ENCODE assay signal across 8 cellular contexts in the genomic region with DNA sequence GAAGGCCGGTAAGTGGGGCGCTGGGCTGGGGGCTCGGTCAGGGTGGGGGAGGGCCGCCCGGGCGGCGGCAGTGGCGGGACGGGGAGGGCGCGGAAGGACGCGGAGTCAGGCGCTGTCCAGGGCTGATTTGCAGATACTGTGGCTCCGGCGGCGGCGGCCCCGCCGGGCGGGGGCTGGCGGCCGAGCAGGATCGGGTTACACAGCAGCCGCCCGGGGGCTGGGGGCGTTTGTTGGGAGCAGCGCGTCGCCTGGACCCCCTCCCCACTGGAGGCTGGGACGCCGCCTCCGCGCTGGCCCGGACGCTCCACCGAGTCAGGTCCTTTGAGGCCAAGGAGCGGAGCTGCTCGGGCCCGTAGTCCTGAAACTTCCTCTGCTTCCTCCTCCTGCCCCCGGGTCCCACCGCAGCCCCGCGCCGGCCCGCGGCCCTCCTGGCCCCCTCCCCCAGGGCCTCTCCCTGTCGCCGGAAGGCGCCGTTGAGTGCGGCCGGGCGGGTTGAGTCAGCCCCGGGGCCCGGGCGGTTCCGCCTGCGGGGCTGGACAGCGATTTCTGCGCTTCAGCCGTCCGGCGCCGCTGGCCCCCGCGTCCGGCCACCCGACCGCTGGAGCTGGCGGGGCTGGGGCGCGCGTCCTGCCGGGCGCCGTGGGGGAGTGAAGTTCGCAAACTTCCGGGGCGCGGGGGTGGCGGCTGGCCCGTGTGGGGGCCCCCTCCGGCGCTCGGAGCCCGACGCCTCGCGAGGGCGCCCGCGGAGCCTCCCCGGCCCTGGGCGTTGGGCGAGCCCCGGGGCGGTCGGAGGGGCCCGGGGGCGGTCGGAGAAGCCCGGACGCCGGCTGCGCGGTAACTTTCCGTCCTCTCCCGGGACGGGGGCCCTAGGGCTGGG. TPM values are rescaled to one million over a fixed set of nuclear protein-coding genes. Genes with fewer than 3 reads are reported as not detected.
DNase-seq lines count a peak whose midpoint lies in the region; ATAC-seq and TF ChIP-seq lines count a peak whose summit lies in the region.

No MANE protein-coding gene starts in this region.

- no peaks in the 10 kb centered on the region for H3K79me1 ChIP-seq in H9 (ENCODE audit: insufficient read depth, low read depth, low read length, poor library complexity, severe bottlenecking)

- H3T11ph ChIP-seq in H9 (ENCODE audit: low read length): no peak overlapping the region

- H4K8ac ChIP-seq in H9 (replicated peaks; ENCODE audit: insufficient read length, low read depth, low read length): no peak overlapping the region

- no peaks in the 10 kb centered on the region for H4K20me1 ChIP-seq in H9 (ENCODE audit: control insufficient read depth, insufficient read depth, insufficient read length)

- DNase-seq in GM10248 (ENCODE audit: extremely low spot score) (peak; percentile 85), H9 (peak; percentile 87), LNCaP clone FGC (ENCODE audit: low read depth) (no peak), right lobe of liver (peak; percentile 74 to 83 (median 77)), NCI-H187 treated with DMSO at 0.1 percent for 48 hours (lab: John Stamatoyannopoulos, UW) (no peak)
- peak; percentile 92 for DNase-seq in activated CD4-positive, alpha-beta T cell treated with anti-CD3 and anti-CD28 coated beads, Interleukin-2, amount 10 ng/mL, durations not matched to agents 24 days and 14 days
- peak in 2 of 3 donors; percentile 39 to 58 for DNase-seq in stimulated activated CD4-positive, alpha-beta T cell treated with anti-CD3 and anti-CD28 coated beads, TNF-alpha, amount 100 ng/mL, for 1 hour (ENCODE audit: low read depth in 3 of 3, low spot score in 1 of 3)

- H3K4me1 ChIP-seq in H9 (ENCODE audit: insufficient read depth, low read length) (peaks cover 6% of the 10 kb centered on the region; the same call in 1 of the 2 replicates), right lobe of liver (peaks cover 0 to 17% (median 3%) of the 10 kb centered on the region in 4 donors)

- peaks cover 36 to 53% of the 10 kb centered on the region in 2 experiments for H3K4me1 Mint-ChIP-seq in H9
- H3K4me1 Mint-ChIP-seq in activated CD4-positive, alpha-beta T cell treated with anti-CD3 and anti-CD28 coated beads, Interleukin-2, amount 10 ng/mL, durations not matched to agents 24 days and 14 days: peaks cover 37% of the 10 kb centered on the region
- H3K4me1 Mint-ChIP-seq in dendritic cell treated with granulocyte-macrophage colony-stimulating factor and Interleukin-4, amounts not matched to agents 40 ng/mL and 50 ng/mL, for 4 days (ENCODE audit: low read depth): peaks cover 39% of the 10 kb centered on the region

- peak overlapping the region; percentile 97 to 99 for H3K4me3 Mint-ChIP-seq in H9
- H3K4me3 Mint-ChIP-seq in activated CD4-positive, alpha-beta T cell treated with anti-CD3 and anti-CD28 coated beads, Interleukin-2, amount 10 ng/mL, durations not matched to agents 24 days and 14 days: peak overlapping the region; percentile 98
- H3K4me3 Mint-ChIP-seq in dendritic cell treated with granulocyte-macrophage colony-stimulating factor and Interleukin-4, amounts not matched to agents 40 ng/mL and 50 ng/mL, for 4 days: peak overlapping the region; percentile 94

- H2BK5ac ChIP-seq in H9 (ENCODE audit: insufficient read length, low read length): no peak overlapping the region

- H3K9me3 Mint-ChIP-seq in H9: peaks cover 0 to 2% of the 10 kb centered on the region in 2 experiments; a peak in 2 of 5 replicates
- H3K9me3 Mint-ChIP-seq in activated CD4-positive, alpha-beta T cell treated with anti-CD3 and anti-CD28 coated beads, Interleukin-2, amount 10 ng/mL, durations not matched to agents 24 days and 14 days: no peaks in the 10 kb centered on the region
- H3K9me3 Mint-ChIP-seq in dendritic cell treated with granulocyte-macrophage colony-stimulating factor and Interleukin-4, amounts not matched to agents 40 ng/mL and 50 ng/mL, for 4 days: no peaks in the 10 kb centered on the region

- no CpG with 5 or more reads among the region's 110 CpGs for WGBS in H9 (ENCODE audit: extremely low coverage, insufficient read length, low lambda C conversion rate)
- WGBS in right lobe of liver (ENCODE audit: insufficient coverage, low coverage, low lambda C conversion rate, missing lambda C conversion rate): 0% methylated on average over 1 of the region's 110 CpGs

- H3K27ac ChIP-seq in H9 (ENCODE audit: insufficient read length, low read depth, low read length): peak overlapping the region; percentile 3
- peak overlapping the region; percentile 73 to 94 (median 79) for H3K27ac ChIP-seq in right lobe of liver

- peak overlapping the region; percentile 93 for H3K14ac ChIP-seq in H9 (ENCODE audit: insufficient read depth, low read length)

- H3K4me3 ChIP-seq in LNCaP clone FGC (ENCODE audit: low read depth, low read length): peak overlapping the region; percentile 88
- H3K4me3 ChIP-seq in right lobe of liver: peak overlapping the region; percentile 79 to 96 (median 91)

- H3K36me3 Mint-ChIP-seq in H9 (ENCODE audit: insufficient read depth in 1 of 3, low read depth in 3 of 3): peaks cover 14 to 25% (median 18%) of the 10 kb centered on the region in 3 experiments
- peaks cover 15% of the 10 kb centered on the region for H3K36me3 Mint-ChIP-seq in activated CD4-positive, alpha-beta T cell treated with anti-CD3 and anti-CD28 coated beads, Interleukin-2, amount 10 ng/mL, durations not matched to agents 24 days and 14 days (ENCODE audit: low read depth)
- H3K36me3 Mint-ChIP-seq in dendritic cell treated with granulocyte-macrophage colony-stimulating factor and Interleukin-4, amounts not matched to agents 40 ng/mL and 50 ng/mL, for 4 days (ENCODE audit: low read depth): peaks cover 33% of the 10 kb centered on the region

- H3K9ac ChIP-seq in H9 (ENCODE audit: extremely low read depth, insufficient read length, low read length): peak overlapping the region; percentile 89

- peaks cover 16% of the 10 kb centered on the region for H3K23me2 ChIP-seq in H9 (ENCODE audit: insufficient read length, low read depth, low read length, poor library complexity, severe bottlenecking)

- TF ChIP-seq POLR2A in right lobe of liver (IDR thresholded peaks at IDR 0.05): peak; percentile 48

- H2BK20ac ChIP-seq in H9 (ENCODE audit: low read depth, low read length, poor library complexity, severe bottlenecking): no peak overlapping the region

- no peak overlapping the region for H2AK5ac ChIP-seq in H9 (ENCODE audit: insufficient read length, low read length)

- CTCF ChIA-PET in GM10248 (lab: Yijun Ruan, JAX): interaction anchor here (0.7 to 4.2 kb wide), 10 partner anchors 9 to 960 kb away, joined by 3 to 26 read pairs (median 4); a partner anchor contains a TSS

- TF ChIP-seq CTCF in GM10248 (IDR thresholded peaks at IDR 0.05; ENCODE audit: control extremely low read depth, extremely low read depth, low read depth, missing control alignments): peak; percentile 27
- TF ChIP-seq CTCF in H9 (conservative IDR thresholded peaks at IDR 0.05): no peak; the same call in 2 of the 3 replicates
- TF ChIP-seq CTCF in LNCaP clone FGC (IDR thresholded peaks at IDR 0.05; ENCODE audit: control insufficient read depth, extremely low read depth, insufficient read depth): peak; percentile 27
- peak in 1 of 4 donors; percentile 25 for TF ChIP-seq CTCF in right lobe of liver (IDR thresholded peaks at IDR 0.05)

- peaks cover 0 to 6% (median 0%) of the 10 kb centered on the region in 4 donors for H3K36me3 ChIP-seq in right lobe of liver

- H3K79me2 ChIP-seq in H9 (ENCODE audit: insufficient read depth, low read length): peaks cover 16% of the 10 kb centered on the region; the same call in 1 of the 2 replicates

- peak; percentile 69 to 78 (median 74) for ATAC-seq in right lobe of liver

- intact Hi-C loops in activated CD4-positive, alpha-beta T cell treated with anti-CD3 and anti-CD28 coated beads, Interleukin-2, amount 10 ng/mL, durations not matched to agents 24 days and 14 days (cut with micrococcal nuclease): loop anchor here (1.0 to 5.0 kb wide), 5 partner anchors 68 to 522 kb away; a partner anchor contains a TSS
- intact Hi-C loops in dendritic cell treated with granulocyte-macrophage colony-stimulating factor and Interleukin-4, amounts not matched to agents 40 ng/mL and 50 ng/mL, for 4 days (cut with micrococcal nuclease): loop anchor here (1.0 to 10.0 kb wide), 5 partner anchors 41 to 521 kb away; a partner anchor contains a TSS
- intact Hi-C loops in right lobe of liver (cut with DNase I): no loop called here

- no peak overlapping the region for H2AFZ ChIP-seq in H9 (ENCODE audit: low read length)

- no peak overlapping the region; the same call in 1 of the 2 replicates for H3K4ac ChIP-seq in H9 (ENCODE audit: low read depth, low read length)

- H3K27me3 Mint-ChIP-seq in H9 (ENCODE audit: low read depth): peaks cover 33% of the 10 kb centered on the region
- peaks cover 7% of the 10 kb centered on the region for H3K27me3 Mint-ChIP-seq in activated CD4-positive, alpha-beta T cell treated with anti-CD3 and anti-CD28 coated beads, Interleukin-2, amount 10 ng/mL, durations not matched to agents 24 days and 14 days
- H3K27me3 Mint-ChIP-seq in dendritic cell treated with granulocyte-macrophage colony-stimulating factor and Interleukin-4, amounts not matched to agents 40 ng/mL and 50 ng/mL, for 4 days: no peaks in the 10 kb centered on the region

- no peak overlapping the region for H4K91ac ChIP-seq in H9 (ENCODE audit: insufficient read length, low read depth, low read length)

- H3K56ac ChIP-seq in H9 (ENCODE audit: insufficient read length, low read depth, low read length): no peak overlapping the region

- no peaks in the 10 kb centered on the region for H3K9me3 ChIP-seq in H9 (ENCODE audit: control insufficient read depth, low read depth, low read length)
- H3K9me3 ChIP-seq in right lobe of liver: no peaks in the 10 kb centered on the region

- POLR2A ChIA-PET in GM10248 (lab: Yijun Ruan, JAX): interaction anchor here (3.7 kb wide), 1 partner anchor 69 kb away, joined by 25 read pairs; a partner anchor contains a TSS

- H2BK15ac ChIP-seq in H9 (ENCODE audit: low read depth, low read length): no peak overlapping the region

- peak overlapping the region; percentile 89 for H3K18ac ChIP-seq in H9 (ENCODE audit: insufficient read length, low read depth, low read length)

- H2BK120ac ChIP-seq in H9 (ENCODE audit: low read depth, low read length, poor library complexity, severe bottlenecking): peak overlapping the region; percentile 82

- H2BK12ac ChIP-seq in H9 (ENCODE audit: insufficient read length, low read depth, low read length): no peak overlapping the region

- no peak overlapping the region for H4K5ac ChIP-seq in H9 (ENCODE audit: insufficient read length, low read depth, low read length)

- H3K27me3 ChIP-seq in H9 (ENCODE audit: insufficient read depth, low read length): no peaks in the 10 kb centered on the region; the same call in 1 of the 2 replicates
- H3K27me3 ChIP-seq in right lobe of liver: no peaks in the 10 kb centered on the region

- H3K23ac ChIP-seq in H9 (ENCODE audit: insufficient read length, low read depth, low read length): no peak overlapping the region

- H3K4me2 ChIP-seq in H9 (ENCODE audit: insufficient read depth, insufficient read length, low read length): peak overlapping the region; percentile 88

- H3K27ac Mint-ChIP-seq in H9: peak overlapping the region; percentile 95 to 99 (median 99); a peak in 6 of 7 replicates
- H3K27ac Mint-ChIP-seq in activated CD4-positive, alpha-beta T cell treated with anti-CD3 and anti-CD28 coated beads, Interleukin-2, amount 10 ng/mL, durations not matched to agents 24 days and 14 days: peak overlapping the region; percentile 97
- H3K27ac Mint-ChIP-seq in dendritic cell treated with granulocyte-macrophage colony-stimulating factor and Interleukin-4, amounts not matched to agents 40 ng/mL and 50 ng/mL, for 4 days: peak overlapping the region; percentile 87

RNA-seq across cellular contexts. Expression of a gene that starts 0.7 kb away (rescaled TPM):
- total RNA-seq in H9 (2021) (98.1 and 98.7 TPM in 2 replicates), right lobe of liver (10 to 100 TPM; 10.6 to 19.3 (median 16.4) TPM)
- 53.4 and 56.0 TPM in 2 replicates for total RNA-seq in activated CD4-positive, alpha-beta T cell treated with anti-CD3 and anti-CD28 coated beads, Interleukin-2, amount 10 ng/mL, durations not matched to agents 24 days and 14 days

Comparison
In these comparisons a context has a peak if more than half of its experiments do, and no peak if none do; other contexts are left out.
1. DNase-seq: peak in GM10248 (single experiment), H9 (single experiment), activated CD4-positive, alpha-beta T cell treated with anti-CD3 and anti-CD28 coated beads, Interleukin-2, amount 10 ng/mL, durations not matched to agents 24 days and 14 days (single experiment), right lobe of liver (3 of 3) and stimulated activated CD4-positive, alpha-beta T cell treated with anti-CD3 and anti-CD28 coated beads, TNF-alpha, amount 100 ng/mL, for 1 hour (2 of 3); none in LNCaP clone FGC (single experiment) and NCI-H187 treated with DMSO at 0.1 percent for 48 hours (single experiment).
2. intact Hi-C loops: an anchor here in activated CD4-positive, alpha-beta T cell treated with anti-CD3 and anti-CD28 coated beads, Interleukin-2, amount 10 ng/mL, durations not matched to agents 24 days and 14 days (1.0 to 5.0 kb wide) and dendritic cell treated with granulocyte-macrophage colony-stimulating factor and Interleukin-4, amounts not matched to agents 40 ng/mL and 50 ng/mL, for 4 days (1.0 to 10.0 kb wide); none called in right lobe of liver.
3. Peak in every context shown above with its lines, with median percentiles within 50 percentile points of each other: H3K27ac Mint-ChIP-seq and H3K4me3 Mint-ChIP-seq.